ENCODE assay signal across 13 cellular contexts in the genomic region with DNA sequence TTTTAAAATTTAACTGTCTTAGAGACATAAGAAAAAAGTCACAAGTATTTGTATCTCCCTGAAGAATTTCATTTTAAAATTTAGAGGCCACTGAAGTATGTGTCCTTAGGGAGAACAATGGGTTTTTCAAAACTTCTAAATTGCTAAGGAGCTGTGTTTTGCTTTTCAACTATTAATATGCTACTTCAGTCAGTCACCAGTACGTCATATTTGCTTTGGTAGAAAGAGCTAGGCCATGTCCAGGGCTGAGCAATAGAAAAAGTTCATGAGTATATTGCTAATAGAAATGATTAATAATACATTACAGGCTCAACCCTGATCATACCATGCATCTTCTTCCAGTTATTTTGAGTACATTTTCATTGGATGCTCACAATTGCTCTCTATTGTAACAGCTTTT. TPM values are rescaled to one million over a fixed set of nuclear protein-coding genes. Genes with fewer than 3 reads are reported as not detected.
A peak's percentile ranks its signal among the peaks of the same experiment; 100 is the strongest.
DNase-seq lines count a peak whose midpoint lies in the region; ATAC-seq and TF ChIP-seq lines count a peak whose summit lies in the region.
"Had no signal": no experiment of that assay in that cellular context is flagged by ENCODE, and none has a peak within 500 bp of the region (broad histone marks: within the 10 kb centered on the region; RNA-seq: fewer than 3 reads in every experiment).

No MANE protein-coding gene starts in this region.

- no peak overlapping the region for H3K27ac ChIP-seq in CD4-positive, alpha-beta T cell (ENCODE audit: low read depth, low read length)
- peak overlapping the region; percentile 6 to 85 (median 76) for H3K27ac ChIP-seq in gastroesophageal sphincter
- H3K27ac ChIP-seq in sigmoid colon = peak overlapping the region in 3 of 4 donors; percentile 67 to 78 (median 73)
- H3K27ac ChIP-seq: spleen had no signal

- intact Hi-C loops in CD4-positive, alpha-beta T cell (cut with DNase I, micrococcal nuclease) = no loop called here
- intact Hi-C loops in sigmoid colon (cut with DNase I) = no loop called here

- H3K36me3 ChIP-seq in gastroesophageal sphincter = no peaks in the 10 kb centered on the region
- no peaks in the 10 kb centered on the region for H3K36me3 ChIP-seq in sigmoid colon
- H3K36me3 ChIP-seq: spleen had no signal

- H3K9me3 Mint-ChIP-seq in CD4-positive, alpha-beta T cell = no peaks in the 10 kb centered on the region
- no peaks in the 10 kb centered on the region for H3K9me3 Mint-ChIP-seq in activated T-helper 17 cell treated with anti-CD3 and anti-CD28 coated beads, Interleukin-2, amount 50 U/mL, for 72 hours
- H3K9me3 Mint-ChIP-seq: activated B cell treated with CpG ODN at 0.5 μM for 24 hours had no signal

- WGBS in gastroesophageal sphincter (ENCODE audit: low coverage in 1 of 2), 2 donors = 42 to 71% methylated on average over 1 of the region's 1 CpG
- 67 to 82% methylated on average over 1 of the region's 1 CpG for WGBS in sigmoid colon, 2 donors

- H3K27me3 ChIP-seq in CD4-positive, alpha-beta T cell (ENCODE audit: control insufficient read depth, insufficient read depth, low read length) = peaks cover 29% of the 10 kb centered on the region
- H3K27me3 ChIP-seq in gastroesophageal sphincter = no peaks in the 10 kb centered on the region
- H3K27me3 ChIP-seq in sigmoid colon = no peaks in the 10 kb centered on the region

- peaks cover 48% of the 10 kb centered on the region for H3K27me3 Mint-ChIP-seq in CD4-positive, alpha-beta T cell
- H3K27me3 Mint-ChIP-seq in activated T-helper 17 cell treated with anti-CD3 and anti-CD28 coated beads, Interleukin-2, amount 50 U/mL, for 72 hours = peaks cover 39% of the 10 kb centered on the region

- peaks cover 17% of the 10 kb centered on the region for H3K4me1 Mint-ChIP-seq in CD4-positive, alpha-beta T cell (ENCODE audit: low read depth)
- H3K4me1 Mint-ChIP-seq in activated T-helper 17 cell treated with anti-CD3 and anti-CD28 coated beads, Interleukin-2, amount 50 U/mL, for 72 hours = peaks cover 5% of the 10 kb centered on the region

- ATAC-seq in CD4-positive, alpha-beta T cell (ENCODE audit: poor library complexity) = no peak
- no peak for ATAC-seq in activated T-helper 17 cell treated with anti-CD3 and anti-CD28 coated beads, Interleukin-2, amount 50 U/mL, for 72 hours (replicated peaks)
- ATAC-seq in gastroesophageal sphincter (no peak), HG02884 (IDR thresholded peaks at IDR 0.05; ENCODE audit: unreplicated experiment) (no peak), left lobe of liver (no peak)

- H3K36me3 Mint-ChIP-seq in CD4-positive, alpha-beta T cell (ENCODE audit: low read depth) = no peaks in the 10 kb centered on the region
- no peaks in the 10 kb centered on the region for H3K36me3 Mint-ChIP-seq in activated T-helper 17 cell treated with anti-CD3 and anti-CD28 coated beads, Interleukin-2, amount 50 U/mL, for 72 hours (ENCODE audit: low read depth)

- no peak overlapping the region for H3K27ac Mint-ChIP-seq in CD4-positive, alpha-beta T cell
- no peak overlapping the region for H3K27ac Mint-ChIP-seq in activated T-helper 17 cell treated with anti-CD3 and anti-CD28 coated beads, Interleukin-2, amount 50 U/mL, for 72 hours
- H3K27ac Mint-ChIP-seq: activated B cell treated with CpG ODN at 0.5 μM for 24 hours had no signal

- H3K4me3 Mint-ChIP-seq in CD4-positive, alpha-beta T cell = peak overlapping the region; percentile 53
- H3K4me3 Mint-ChIP-seq in activated T-helper 17 cell treated with anti-CD3 and anti-CD28 coated beads, Interleukin-2, amount 50 U/mL, for 72 hours = peak overlapping the region; percentile 78

- no peak for TF ChIP-seq CTCF in CD4-positive, alpha-beta T cell (IDR thresholded peaks at IDR 0.05)
- TF ChIP-seq CTCF in gastroesophageal sphincter (IDR thresholded peaks at IDR 0.05) (no peak), sigmoid colon (IDR thresholded peaks at IDR 0.05) (no peak), foreskin fibroblast (IDR thresholded peaks at IDR 0.05; ENCODE audit: low read depth, low read length) (no peak)

- CTCF ChIA-PET in CD4-positive, alpha-beta T cell (lab: Charles Lee) = no interaction called here

- TF ChIP-seq EP300 in gastroesophageal sphincter (IDR thresholded peaks at IDR 0.05) (no peak), sigmoid colon (IDR thresholded peaks at IDR 0.05) (no peak)

- POLR2A ChIA-PET in CD4-positive, alpha-beta T cell (lab: Charles Lee) = interaction anchor here (1.4 kb wide), 1 partner anchor 11 kb away, joined by 3 read pairs; no protein-coding TSS in a partner anchor

- TF ChIP-seq POLR2A in gastroesophageal sphincter (IDR thresholded peaks at IDR 0.05) (no peak), sigmoid colon (IDR thresholded peaks at IDR 0.05) (no peak)

- H3K9me3 ChIP-seq in CD4-positive, alpha-beta T cell (ENCODE audit: control insufficient read depth, low read length) = no peaks in the 10 kb centered on the region
- H3K9me3 ChIP-seq in gastroesophageal sphincter (no peaks in the 10 kb centered on the region), sigmoid colon (no peaks in the 10 kb centered on the region)
- H3K9me3 ChIP-seq: spleen had no signal

- H3K4me1 ChIP-seq in gastroesophageal sphincter (peaks cover 0 to 38% (median 5%) of the 10 kb centered on the region in 3 donors), sigmoid colon (peaks cover 0 to 13% (median 10%) of the 10 kb centered on the region in 4 donors)

- DNase-seq in CD4-positive, alpha-beta T cell = no peak
- DNase-seq in sigmoid colon = no peak
- DNase-seq in DMS53 treated with DMSO at 0.1 percent for 48 hours (lab: John Stamatoyannopoulos, UW; ENCODE audit: unreplicated experiment) = no peak
- DNase-seq in foreskin fibroblast = no peak
- no peak for DNase-seq in left lobe of liver (ENCODE audit: low spot score)
- DNase-seq: activated B cell treated with CpG ODN at 0.5 μM for 24 hours; central memory CD4-positive, alpha-beta T cell; GDM1; NCI-H2171 treated with DMSO at 0.1 percent for 48 hours; spleen had no signal

- H3K4me3 ChIP-seq in gastroesophageal sphincter (no peak overlapping the region), sigmoid colon (no peak overlapping the region), foreskin fibroblast (ENCODE audit: low read depth in 1 of 2, low read length in 2 of 2) (peak overlapping the region in 1 of 2 donors; percentile 66)

RNA-seq across cellular contexts. Expression of a gene that starts 1.7 kb away (rescaled TPM):
- total RNA-seq in CD4-positive, alpha-beta T cell = under 1 TPM in 1 of 2 experiments, not detected in 1; 0.84 TPM
- not detected for total RNA-seq in activated T-helper 17 cell treated with anti-CD3 and anti-CD28 coated beads, Interleukin-2, amount 50 U/mL, for 72 hours
- total RNA-seq in gastroesophageal sphincter (10 to 100 TPM in 2 of 4 donors, 1 to 10 TPM in 2; 6.5 to 14.0 (median 10.7) TPM), sigmoid colon (10 to 100 TPM in 2 of 4 donors, 1 to 10 TPM in 2; 5.3 to 14.1 (median 11.5) TPM), left lobe of liver (0.30 TPM)
- 1 to 10 TPM in 1 of 3 donors, under 1 TPM in 1, not detected in 1; under 0.01 to 2.2 TPM for polyA plus RNA-seq in sigmoid colon
- total RNA-seq: activated B cell treated with CpG ODN at 0.5 μM for 24 hours had no signal
